13 cellular contexts compared by ENCODE assay signal in the genomic region with DNA sequence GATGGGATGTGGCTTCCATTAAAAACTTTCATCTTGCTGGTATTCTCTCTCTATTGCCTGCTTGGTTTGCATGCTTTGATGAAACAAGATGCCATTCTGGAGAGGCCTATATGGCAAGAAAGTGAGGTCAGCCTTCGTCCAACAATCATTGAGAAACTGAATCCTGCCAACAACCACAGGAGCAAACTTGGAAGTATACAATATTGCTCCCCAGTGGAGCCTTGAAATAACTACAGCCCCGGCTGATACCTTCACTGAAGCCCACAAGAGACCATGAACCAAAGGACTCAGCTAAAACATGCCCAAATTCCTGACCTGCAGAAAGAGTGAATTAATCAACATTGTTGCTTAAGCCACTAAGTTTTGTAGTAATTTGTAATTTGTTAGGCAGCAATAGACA.
DNase-seq lines count a peak whose midpoint lies in the region; ATAC-seq and TF ChIP-seq lines count a peak whose summit lies in the region.
"Had no signal": no experiment of that assay in that cellular context is flagged by ENCODE, and none has a peak within 500 bp of the region (broad histone marks: within the 10 kb centered on the region; RNA-seq: fewer than 3 reads in every experiment).

No MANE protein-coding gene starts in this region.

- BruUV-seq in PC-3 (replicated peaks; lab: Mats Ljungman, UMichigan) = no TSS peak

- no peaks in the 10 kb centered on the region for H3K4me1 ChIP-seq in PC-3 (ENCODE audit: insufficient read depth, low read length)
- H3K4me1 ChIP-seq: spleen had no signal

- no peak overlapping the region for H3K4me2 ChIP-seq in PC-3 (ENCODE audit: low read length)

- no peaks in the 10 kb centered on the region for H3K79me2 ChIP-seq in PC-3 (ENCODE audit: low read length)

- DNase-seq in NCI-H748 (lab: John Stamatoyannopoulos, UW; ENCODE audit: unreplicated experiment) = peak; percentile 25
- no peak for DNase-seq in NCI-H748 treated with DMSO at 0.1 percent for 48 hours (lab: John Stamatoyannopoulos, UW)
- no peak for DNase-seq in PC-3
- DNase-seq in fibroblast of gingiva (ENCODE audit: low read depth) = peak; percentile 36
- DNase-seq in retinal pigment epithelial cell (ENCODE audit: low read depth) = peak; percentile 14
- DNase-seq in amniotic stem cell (lab: John Stamatoyannopoulos, UW) = no peak
- no peak for DNase-seq in stimulated activated CD4-positive, alpha-beta T cell treated with anti-CD3 and anti-CD28 coated beads, Interleukin-12 subunit alpha, Interleukin-12 subunit beta, amount 100 ng/mL, for 4 hours
- DNase-seq: activated gamma-delta T cell treated with Interleukin-2 at 50 U/mL for 16 hours, dorsolateral prefrontal cortex, NCI-H187 treated with DMSO at 0.1 percent for 48 hours, SIG-M5, spleen had no signal

- H3K27me3 ChIP-seq in PC-3 (ENCODE audit: low read length) = peaks cover 5% of the 10 kb centered on the region
- H3K27me3 ChIP-seq: dorsolateral prefrontal cortex had no signal

- TF ChIP-seq CTCF in PC-3 (conservative IDR thresholded peaks at IDR 0.05; ENCODE audit: low read depth, low read length) (0 out of 2 replicates have a peak, but pooled peaks have one; percentile 23), retinal pigment epithelial cell (conservative IDR thresholded peaks at IDR 0.05; ENCODE audit: low read depth, low read length) (peak; percentile 59)

- no peaks in the 10 kb centered on the region for H3F3A ChIP-seq in PC-3 (ENCODE audit: low read length, unreplicated experiment)

- no peaks in the 10 kb centered on the region for H4K20me1 ChIP-seq in PC-3 (ENCODE audit: low read length)

- no peak for ATAC-seq in PC-3
- ATAC-seq in esophagus mucosa = no peak

- H3K9me2 ChIP-seq in PC-3 (replicated peaks; ENCODE audit: low read length) = no peaks in the 10 kb centered on the region

- no peak overlapping the region for H3K27ac ChIP-seq in PC-3 (ENCODE audit: low read length)
- H3K27ac ChIP-seq: dorsolateral prefrontal cortex, spleen had no signal

- POLR2A ChIA-PET in PC-3 (lab: Charles Lee; ENCODE audit: unreplicated experiment) = no interaction called here

- no peaks in the 10 kb centered on the region for H3K9me3 ChIP-seq in PC-3 (ENCODE audit: low read length)

- H2AFZ ChIP-seq in PC-3 (ENCODE audit: low read length) = no peak overlapping the region

- no peak overlapping the region for H3K4me3 ChIP-seq in PC-3 (ENCODE audit: low read length)
- no peak overlapping the region for H3K4me3 ChIP-seq in retinal pigment epithelial cell (ENCODE audit: low read length)
- H3K4me3 ChIP-seq: dorsolateral prefrontal cortex, spleen had no signal

- CTCF ChIA-PET in PC-3 (lab: Charles Lee) = no interaction called here

- H3K9ac ChIP-seq in PC-3 (ENCODE audit: low read length) = no peak overlapping the region

- no peaks in the 10 kb centered on the region for H3K36me3 ChIP-seq in PC-3 (ENCODE audit: low read depth, low read length)
- H3K36me3 ChIP-seq: spleen had no signal

- intact Hi-C loops in PC-3 (cut with micrococcal nuclease) = no loop called here

Comparison
In these comparisons a context has a peak if more than half of its experiments do, and no peak if none do; other contexts are left out.
1. DNase-seq: peak in NCI-H748 (single experiment), fibroblast of gingiva (single experiment) and retinal pigment epithelial cell (single experiment); none in NCI-H748 treated with DMSO at 0.1 percent for 48 hours (single experiment), PC-3 (single experiment), amniotic stem cell (single experiment) and stimulated activated CD4-positive, alpha-beta T cell treated with anti-CD3 and anti-CD28 coated beads, Interleukin-12 subunit alpha, Interleukin-12 subunit beta, amount 100 ng/mL, for 4 hours (single experiment).